Comparison of ENCODE assay signal across 33 cellular contexts in genomic region chr1:179042087-179042486, GRCh38.
"Had no signal": no experiment of that assay in that cellular context is flagged by ENCODE, and none has a peak within 500 bp of the region (broad histone marks: within the 10 kb centered on the region; RNA-seq: fewer than 3 reads in every experiment).

No MANE protein-coding gene starts in this region.

- H3K27ac ChIP-seq: brain microvascular endothelial cell, Peyer's patch, VCaP had no signal

- H3K4me3 ChIP-seq: Peyer's patch had no signal

- H3K4me3 Mint-ChIP-seq: activated B cell treated with CpG ODN at 0.5 μM for 24 hours; activated CD4-positive, alpha-beta memory T cell treated with anti-CD3 and anti-CD28 coated beads, Interleukin-2, amount 10 ng/mL, durations not matched to agents 7 days and 5 days; activated CD8-positive, alpha-beta memory T cell treated with anti-CD3 and anti-CD28 coated beads, Interleukin-2, amount 10 ng/mL, durations not matched to agents 7 days and 5 days; activated naive CD8-positive, alpha-beta T cell treated with anti-CD3 and anti-CD28 coated beads for 36 hours; T-cell had no signal

- H3K27me3 ChIP-seq: brain microvascular endothelial cell, Peyer's patch had no signal

- H3K9me3 Mint-ChIP-seq: activated B cell treated with CpG ODN at 0.5 μM for 24 hours; activated CD4-positive, alpha-beta memory T cell treated with anti-CD3 and anti-CD28 coated beads, Interleukin-2, amount 10 ng/mL, durations not matched to agents 7 days and 5 days; activated naive CD8-positive, alpha-beta T cell treated with anti-CD3 and anti-CD28 coated beads for 36 hours; T-cell had no signal

- H3K27ac Mint-ChIP-seq: activated B cell treated with CpG ODN at 0.5 μM for 24 hours; activated CD4-positive, alpha-beta memory T cell treated with anti-CD3 and anti-CD28 coated beads, Interleukin-2, amount 10 ng/mL, durations not matched to agents 7 days and 5 days; activated CD8-positive, alpha-beta memory T cell treated with anti-CD3 and anti-CD28 coated beads, Interleukin-2, amount 10 ng/mL, durations not matched to agents 7 days and 5 days; activated naive CD8-positive, alpha-beta T cell treated with anti-CD3 and anti-CD28 coated beads for 36 hours; T-cell had no signal

- H3K9me3 ChIP-seq: Peyer's patch had no signal

- H3K4me1 ChIP-seq: Peyer's patch had no signal

- ATAC-seq: activated CD8-positive, alpha-beta memory T cell treated with anti-CD3 and anti-CD28 coated beads, Interleukin-2, amount 10 ng/mL, durations not matched to agents 7 days and 5 days; SK-N-SH treated with all-trans-retinoic acid at 6 μM for 48 hours; T-cell had no signal

- H3K36me3 ChIP-seq: brain microvascular endothelial cell, Peyer's patch had no signal

- DNase-seq: activated B cell treated with CpG ODN at 0.5 μM for 24 hours; activated CD4-positive, alpha-beta memory T cell treated with anti-CD3 and anti-CD28 coated beads, Interleukin-2, amount 10 ng/mL, durations not matched to agents 7 days and 5 days; activated CD4-positive, alpha-beta T cell treated with anti-CD3 and anti-CD28 coated beads for 48 hours; activated CD4-positive, CD25-positive, alpha-beta regulatory T cell treated with anti-CD3 and anti-CD28 coated beads, Interleukin-2, amount 50 U/mL, for 72 hours; activated CD8-positive, alpha-beta memory T cell treated with anti-CD3 and anti-CD28 coated beads for 24 hours; activated CD8-positive, alpha-beta memory T cell treated with anti-CD3 and anti-CD28 coated beads, Interleukin-2, amount 10 ng/mL, durations not matched to agents 7 days and 5 days; activated CD8-positive, alpha-beta memory T cell treated with anti-CD3 and anti-CD28 coated beads, Interleukin-2, amount 50 U/mL, for 48 hours; activated effector memory CD4-positive, alpha-beta T cell treated with Interleukin-2 at 50 U/mL for 16 hours; activated naive CD4-positive, alpha-beta T cell treated with anti-CD3 and anti-CD28 coated beads, Interleukin-2, amount 50 U/mL, for 16 hours; activated naive CD8-positive, alpha-beta T cell treated with anti-CD3 and anti-CD28 coated beads for 36 hours; activated T-cell treated with anti-CD3 and anti-CD28 coated beads, Interleukin-2, amount 50 U/mL, for 48 hours; amniotic stem cell; aorta; brain microvascular endothelial cell; central memory CD4-positive, alpha-beta T cell; KG1; MM.1S; NCI-H1092 treated with DMSO at 0.1 percent for 48 hours; NCI-H1417; NCI-H1694; NCI-H1930; NCI-H2081 treated with DMSO at 0.1 percent for 48 hours; NCI-H226; NCI-H446 treated with DMSO at 0.1 percent for 48 hours; NCI-H524; Peyer's patch; RPMI8226; SIG-M5; T-cell; T-helper 2 cell; T-helper 9 cell had no signal

- H3K27me3 Mint-ChIP-seq: activated B cell treated with CpG ODN at 0.5 μM for 24 hours; activated CD4-positive, alpha-beta memory T cell treated with anti-CD3 and anti-CD28 coated beads, Interleukin-2, amount 10 ng/mL, durations not matched to agents 7 days and 5 days; activated CD8-positive, alpha-beta memory T cell treated with anti-CD3 and anti-CD28 coated beads, Interleukin-2, amount 10 ng/mL, durations not matched to agents 7 days and 5 days; activated naive CD8-positive, alpha-beta T cell treated with anti-CD3 and anti-CD28 coated beads for 36 hours; T-cell had no signal
